Comparison of ENCODE assay signal across 31 cellular contexts in genomic region chrX:120874678-120875557, GRCh38. TPM values are rescaled to one million over a fixed set of nuclear protein-coding genes. Genes with fewer than 3 reads are reported as not detected.
DNase-seq lines count a peak whose midpoint lies in the region; ATAC-seq, FAIRE-seq and TF ChIP-seq lines count a peak whose summit lies in the region.
"Had no signal": no experiment of that assay in that cellular context is flagged by ENCODE, and none has a peak within 500 bp of the region (broad histone marks: within the 10 kb centered on the region; RNA-seq: fewer than 3 reads in every experiment).

No MANE protein-coding gene starts in this region.

- DNase-seq in SK-N-SH: peak; percentile 11
- DNase-seq in activated naive CD8-positive, alpha-beta T cell treated with anti-CD3 and anti-CD28 coated beads, Interleukin-2, amount 10 ng/mL, durations not matched to agents 7 days and 5 days: no peak
- DNase-seq in activated naive CD8-positive, alpha-beta T cell treated with anti-CD3 and anti-CD28 coated beads for 36 hours: no peak
- DNase-seq in kidney: peak; percentile 63
- DNase-seq in sigmoid colon: peak; percentile 46
- no peak for DNase-seq in Right ventricle myocardium superior
- no peak for DNase-seq in effector memory CD8-positive, alpha-beta T cell
- DNase-seq: BE2C; C1 segment of cervical spinal cord; CD4-positive, alpha-beta memory T cell; CD4-positive, CD25-positive, alpha-beta regulatory T cell; CD8-positive, alpha-beta memory T cell; COR-L47; DMS 273 treated with DMSO at 0.1 percent for 48 hours; DMS153; DMS53; DMS79; DND-41; EL; GDM1 had no signal

- H3K36me3 ChIP-seq in SK-N-SH (replicated peaks in 1 of 2; ENCODE audit: control insufficient read depth in 1 of 2, insufficient read depth in 2 of 2, low read length in 1 of 2): no peaks in the 10 kb centered on the region
- no peaks in the 10 kb centered on the region for H3K36me3 ChIP-seq in kidney (ENCODE audit: control insufficient read depth in 1 of 2, insufficient read depth in 2 of 2, low read length in 2 of 2)
- no peaks in the 10 kb centered on the region for H3K36me3 ChIP-seq in sigmoid colon
- H3K36me3 ChIP-seq: BE2C, BLaER1 had no signal

- peaks cover 9% of the 10 kb centered on the region; the same call in 1 of the 2 replicates for H3K27me3 ChIP-seq in SK-N-SH (ENCODE audit: insufficient read depth)
- no peaks in the 10 kb centered on the region for H3K27me3 ChIP-seq in sigmoid colon
- H3K27me3 ChIP-seq: BE2C, BLaER1 had no signal

- no peak overlapping the region for H3K4me3 Mint-ChIP-seq in activated naive CD8-positive, alpha-beta T cell treated with anti-CD3 and anti-CD28 coated beads, Interleukin-2, amount 10 ng/mL, durations not matched to agents 7 days and 5 days
- no peak overlapping the region for H3K4me3 Mint-ChIP-seq in activated naive CD8-positive, alpha-beta T cell treated with anti-CD3 and anti-CD28 coated beads for 36 hours
- no peak overlapping the region for H3K4me3 Mint-ChIP-seq in effector memory CD8-positive, alpha-beta T cell
- H3K4me3 Mint-ChIP-seq: CD14-positive monocyte; CD4-positive, alpha-beta memory T cell; CD4-positive, CD25-positive, alpha-beta regulatory T cell; CD8-positive, alpha-beta memory T cell had no signal

- POLR2A ChIA-PET in SK-N-SH (lab: Yijun Ruan, JAX): no interaction called here
- POLR2A ChIA-PET in activated naive CD8-positive, alpha-beta T cell treated with anti-CD3 and anti-CD28 coated beads, Interleukin-2, amount 10 ng/mL, durations not matched to agents 7 days and 5 days (lab: Charles Lee): no interaction called here

- H3K4me3 ChIP-seq in SK-N-SH (ENCODE audit: low read depth in 2 of 2, low read length in 1 of 2) (no peak overlapping the region), kidney (ENCODE audit: low read length in 2 of 2) (no peak overlapping the region), sigmoid colon (no peak overlapping the region)
- H3K4me3 ChIP-seq: A549, BLaER1, GM12878 had no signal

- no peaks in the 10 kb centered on the region for H3F3A ChIP-seq in SK-N-SH (replicated peaks; ENCODE audit: insufficient read depth)

- H3K36me3 Mint-ChIP-seq in activated naive CD8-positive, alpha-beta T cell treated with anti-CD3 and anti-CD28 coated beads, Interleukin-2, amount 10 ng/mL, durations not matched to agents 7 days and 5 days: no peaks in the 10 kb centered on the region
- no peaks in the 10 kb centered on the region for H3K36me3 Mint-ChIP-seq in activated naive CD8-positive, alpha-beta T cell treated with anti-CD3 and anti-CD28 coated beads for 36 hours
- no peaks in the 10 kb centered on the region for H3K36me3 Mint-ChIP-seq in effector memory CD8-positive, alpha-beta T cell (ENCODE audit: insufficient read depth)
- H3K36me3 Mint-ChIP-seq: CD14-positive monocyte; CD4-positive, alpha-beta memory T cell; CD4-positive, CD25-positive, alpha-beta regulatory T cell; CD8-positive, alpha-beta memory T cell had no signal

- TF ChIP-seq POLR2A in sigmoid colon (IDR thresholded peaks at IDR 0.05): no peak

- intact Hi-C loops in kidney (cut with DNase I) (no loop called here), sigmoid colon (cut with DNase I) (no loop called here), Right ventricle myocardium superior (cut with DNase I) (no loop called here)

- no peak for TF ChIP-seq EP300 in SK-N-SH (IDR thresholded peaks at IDR 0.05; ENCODE audit: borderline replicate concordance in 1 of 2, low read depth in 1 of 2, low read length in 1 of 2)
- TF ChIP-seq EP300 in sigmoid colon (IDR thresholded peaks at IDR 0.05): no peak

- H3K9me2 ChIP-seq in SK-N-SH: no peaks in the 10 kb centered on the region

- no peaks in the 10 kb centered on the region for H3K4me1 Mint-ChIP-seq in activated naive CD8-positive, alpha-beta T cell treated with anti-CD3 and anti-CD28 coated beads, Interleukin-2, amount 10 ng/mL, durations not matched to agents 7 days and 5 days
- no peaks in the 10 kb centered on the region for H3K4me1 Mint-ChIP-seq in activated naive CD8-positive, alpha-beta T cell treated with anti-CD3 and anti-CD28 coated beads for 36 hours
- no peaks in the 10 kb centered on the region for H3K4me1 Mint-ChIP-seq in effector memory CD8-positive, alpha-beta T cell (ENCODE audit: low read depth in 2 of 2)
- H3K4me1 Mint-ChIP-seq: CD14-positive monocyte; CD4-positive, alpha-beta memory T cell; CD4-positive, CD25-positive, alpha-beta regulatory T cell; CD8-positive, alpha-beta memory T cell had no signal

- H3K79me2 ChIP-seq in SK-N-SH (ENCODE audit: insufficient read depth): no peaks in the 10 kb centered on the region

- TF ChIP-seq CTCF in SK-N-SH (IDR thresholded peaks at IDR 0.05) (no peak), kidney (IDR thresholded peaks at IDR 0.05; ENCODE audit: borderline replicate concordance, extremely low read depth, insufficient read depth) (no peak), sigmoid colon (IDR thresholded peaks at IDR 0.05) (no peak)

- H3K9ac ChIP-seq in SK-N-SH: no peak overlapping the region
- H3K9ac ChIP-seq in kidney (ENCODE audit: low read length in 2 of 2): no peak overlapping the region
- H3K9ac ChIP-seq: BLaER1 had no signal

- H3K9me3 ChIP-seq in SK-N-SH: no peaks in the 10 kb centered on the region
- H3K9me3 ChIP-seq in kidney (ENCODE audit: control insufficient read depth in 1 of 2, low read length in 2 of 2): no peaks in the 10 kb centered on the region
- no peaks in the 10 kb centered on the region for H3K9me3 ChIP-seq in sigmoid colon
- H3K9me3 ChIP-seq: A549, BE2C had no signal

- WGBS in SK-N-SH (ENCODE audit: low lambda C conversion rate): 41% methylated on average over 32 of the region's 61 CpGs
- 97% methylated on average over 61 of the region's 61 CpGs for WGBS in sigmoid colon, 2 donors

- FAIRE-seq in kidney (lab: Jason Lieb, UNC): no peak
- FAIRE-seq: A549, GM12878, GM12892, GM18507 had no signal

- H2AFZ ChIP-seq in SK-N-SH (ENCODE audit: low read depth): no peak overlapping the region

- no peaks in the 10 kb centered on the region for H3K4me1 ChIP-seq in SK-N-SH (ENCODE audit: control insufficient read depth in 1 of 2, insufficient read depth in 2 of 2, low read depth in 1 of 2, low read length in 1 of 2)
- no peaks in the 10 kb centered on the region for H3K4me1 ChIP-seq in kidney (ENCODE audit: control insufficient read depth in 1 of 2, insufficient read depth in 1 of 2, low read depth in 1 of 2, low read length in 2 of 2)
- no peaks in the 10 kb centered on the region for H3K4me1 ChIP-seq in sigmoid colon
- H3K4me1 ChIP-seq: A549, BE2C, BLaER1 had no signal

- H3K9me3 Mint-ChIP-seq in activated naive CD8-positive, alpha-beta T cell treated with anti-CD3 and anti-CD28 coated beads, Interleukin-2, amount 10 ng/mL, durations not matched to agents 7 days and 5 days: no peaks in the 10 kb centered on the region
- H3K9me3 Mint-ChIP-seq in activated naive CD8-positive, alpha-beta T cell treated with anti-CD3 and anti-CD28 coated beads for 36 hours: no peaks in the 10 kb centered on the region
- no peaks in the 10 kb centered on the region for H3K9me3 Mint-ChIP-seq in effector memory CD8-positive, alpha-beta T cell
- H3K9me3 Mint-ChIP-seq: CD4-positive, CD25-positive, alpha-beta regulatory T cell; CD8-positive, alpha-beta memory T cell had no signal

- H3K27me3 Mint-ChIP-seq in activated naive CD8-positive, alpha-beta T cell treated with anti-CD3 and anti-CD28 coated beads, Interleukin-2, amount 10 ng/mL, durations not matched to agents 7 days and 5 days: no peaks in the 10 kb centered on the region
- peaks cover 3% of the 10 kb centered on the region for H3K27me3 Mint-ChIP-seq in activated naive CD8-positive, alpha-beta T cell treated with anti-CD3 and anti-CD28 coated beads for 36 hours
- no peaks in the 10 kb centered on the region for H3K27me3 Mint-ChIP-seq in effector memory CD8-positive, alpha-beta T cell
- H3K27me3 Mint-ChIP-seq: CD4-positive, alpha-beta memory T cell; CD4-positive, CD25-positive, alpha-beta regulatory T cell; CD8-positive, alpha-beta memory T cell had no signal

- CTCF ChIA-PET in SK-N-SH (lab: Yijun Ruan, JAX): no interaction called here

- H3K27ac ChIP-seq in SK-N-SH (ENCODE audit: low read depth in 2 of 2, low read length in 1 of 2): no peak overlapping the region
- H3K27ac ChIP-seq in kidney (ENCODE audit: low read depth in 2 of 2, low read length in 2 of 2): no peak overlapping the region
- no peak overlapping the region for H3K27ac ChIP-seq in sigmoid colon
- H3K27ac ChIP-seq: 22Rv1, A549, BLaER1 had no signal

- no peak for ATAC-seq in SK-N-SH treated with all-trans-retinoic acid at 6 μM for 48 hours
- no peak for ATAC-seq in activated naive CD8-positive, alpha-beta T cell treated with anti-CD3 and anti-CD28 coated beads, Interleukin-2, amount 10 ng/mL, durations not matched to agents 7 days and 5 days (ENCODE audit: low read depth)
- no peak for ATAC-seq in Right ventricle myocardium superior (ENCODE audit: poor library complexity)
- no peak for ATAC-seq in effector memory CD8-positive, alpha-beta T cell (replicated peaks)
- ATAC-seq: A549, GM12878 had no signal

- H3K27ac Mint-ChIP-seq in activated naive CD8-positive, alpha-beta T cell treated with anti-CD3 and anti-CD28 coated beads, Interleukin-2, amount 10 ng/mL, durations not matched to agents 7 days and 5 days: peak overlapping the region; percentile 60
- no peak overlapping the region for H3K27ac Mint-ChIP-seq in activated naive CD8-positive, alpha-beta T cell treated with anti-CD3 and anti-CD28 coated beads for 36 hours
- no peak overlapping the region for H3K27ac Mint-ChIP-seq in effector memory CD8-positive, alpha-beta T cell
- H3K27ac Mint-ChIP-seq: CD14-positive monocyte; CD4-positive, alpha-beta memory T cell; CD4-positive, CD25-positive, alpha-beta regulatory T cell; CD8-positive, alpha-beta memory T cell had no signal

- H4K20me1 ChIP-seq in SK-N-SH (ENCODE audit: insufficient read depth): no peaks in the 10 kb centered on the region
- H4K20me1 ChIP-seq: BLaER1 had no signal

- no peak for TF ChIP-seq RAD21 in SK-N-SH (IDR thresholded peaks at IDR 0.05; ENCODE audit: low read length)

- H3K4me2 ChIP-seq in SK-N-SH: no peak overlapping the region
- H3K4me2 ChIP-seq: A549, BLaER1 had no signal

TF ChIP-seq in SK-N-SH, 30 proteins besides CTCF, POLR2A, EP300 and RAD21 (continues in another document):
- no peak for TF ChIP-seq SMC3 (IDR thresholded peaks at IDR 0.05; ENCODE audit: low read depth, low read length)

TF ChIP-seq in SK-N-SH treated with all-trans-retinoic acid at 6 μM for 48 hours, 23 proteins besides CTCF, POLR2A, EP300 and RAD21 (continues in another document):
- TF ChIP-seq BACH2 (CRISPR knock-in tag; IDR thresholded peaks at IDR 0.05; ENCODE audit: borderline replicate concordance): no peak

RNA-seq across cellular contexts. Expression of gene CT47B1, which starts 0.7 kb away (rescaled TPM):
- polyA plus RNA-seq in SK-N-SH (2012; rRNA removed) (not detected in 2 replicates), kidney (ENCODE audit: insufficient read depth, low read depth, low replicate concordance) (not detected), sigmoid colon (not detected)
- not detected in 2 replicates for polyA plus RNA-seq in SK-N-SH (2012; cell fraction: cytosol; rRNA removed)
- polyA plus RNA-seq in SK-N-SH (2012; cell fraction: nucleus; rRNA removed): not detected in 2 replicates
- total RNA-seq in activated naive CD8-positive, alpha-beta T cell treated with anti-CD3 and anti-CD28 coated beads, Interleukin-2, amount 10 ng/mL, durations not matched to agents 7 days and 5 days: not detected
- total RNA-seq in activated naive CD8-positive, alpha-beta T cell treated with anti-CD3 and anti-CD28 coated beads for 36 hours: not detected
- total RNA-seq in kidney (not detected), sigmoid colon (not detected), Right ventricle myocardium superior (not detected)
- total RNA-seq: A172; CD4-positive, alpha-beta memory T cell; CD4-positive, CD25-positive, alpha-beta regulatory T cell; CD8-positive, alpha-beta memory T cell; Daoy; G401; GM12878 had no signal
- polyA plus RNA-seq: A549; CD14-positive monocyte; CD4-positive, alpha-beta memory T cell; CD4-positive, CD25-positive, alpha-beta regulatory T cell; CD8-positive, alpha-beta memory T cell; GM12878 had no signal

Comparison
In these comparisons a context has a peak if more than half of its experiments do, and no peak if none do; other contexts are left out.
1. DNase-seq: peak in SK-N-SH (single experiment), kidney (single experiment) and sigmoid colon (single experiment); none in activated naive CD8-positive, alpha-beta T cell treated with anti-CD3 and anti-CD28 coated beads, Interleukin-2, amount 10 ng/mL, durations not matched to agents 7 days and 5 days (single experiment), activated naive CD8-positive, alpha-beta T cell treated with anti-CD3 and anti-CD28 coated beads for 36 hours (single experiment), Right ventricle myocardium superior (single experiment) and effector memory CD8-positive, alpha-beta T cell (0 of 3).